ENCODE assay signal across 23 cellular contexts in the genomic region with DNA sequence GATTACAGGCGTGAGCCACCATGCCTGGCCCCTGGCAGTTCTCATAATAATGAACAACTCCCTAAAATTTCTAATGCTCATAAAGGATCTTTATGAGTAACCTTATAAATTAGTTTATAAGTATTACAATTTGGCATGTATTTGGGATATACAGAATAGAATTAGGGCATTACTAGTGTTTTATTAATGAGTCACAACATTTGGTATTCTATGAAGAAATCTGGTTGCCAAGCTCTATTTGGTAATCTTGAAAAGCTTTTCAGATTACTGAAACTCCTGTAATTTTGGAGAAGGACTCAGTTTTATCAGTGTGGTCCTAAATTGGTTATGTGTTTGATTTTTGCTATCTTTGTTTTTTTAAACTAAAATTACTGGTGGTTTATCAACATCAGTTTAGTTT. TPM values are rescaled to one million over a fixed set of nuclear protein-coding genes. Genes with fewer than 3 reads are reported as not detected.
DNase-seq lines count a peak whose midpoint lies in the region; ATAC-seq and TF ChIP-seq lines count a peak whose summit lies in the region.
"Had no signal": no experiment of that assay in that cellular context is flagged by ENCODE, and none has a peak within 500 bp of the region (broad histone marks: within the 10 kb centered on the region; RNA-seq: fewer than 3 reads in every experiment).

No MANE protein-coding gene starts in this region.

- DNase-seq in HCEC 1CT (peak; percentile 1), choroid plexus epithelial cell (ENCODE audit: low read depth) (peak; percentile 11), fibroblast of the aortic adventitia (ENCODE audit: low read depth) (peak; percentile 34), testis (no peak), pons (ENCODE audit: low spot score) (no peak)
- no peak for DNase-seq in activated naive CD4-positive, alpha-beta T cell treated with anti-CD3 and anti-CD28 coated beads, Interleukin-2, amount 10 ng/mL, durations not matched to agents 7 days and 5 days
- DNase-seq: Calu3; CD8-positive, alpha-beta memory T cell; DMS153; GDM1; NCI-H1105; NCI-H146; NCI-H2029; NCI-H226; NCI-H510A treated with DMSO at 0.1 percent for 48 hours; NCI-H748 treated with DMSO at 0.1 percent for 48 hours; Peyer's patch; SJCRH30 had no signal

- peaks cover 3% of the 10 kb centered on the region for H3K4me1 ChIP-seq in testis
- H3K4me1 ChIP-seq: Peyer's patch had no signal

- no peaks in the 10 kb centered on the region for H3K9me3 Mint-ChIP-seq in activated naive CD4-positive, alpha-beta T cell treated with anti-CD3 and anti-CD28 coated beads, Interleukin-2, amount 10 ng/mL, durations not matched to agents 7 days and 5 days
- H3K9me3 Mint-ChIP-seq: CD8-positive, alpha-beta memory T cell had no signal

- no peak overlapping the region for H3K4me3 Mint-ChIP-seq in activated naive CD4-positive, alpha-beta T cell treated with anti-CD3 and anti-CD28 coated beads, Interleukin-2, amount 10 ng/mL, durations not matched to agents 7 days and 5 days
- H3K4me3 Mint-ChIP-seq: CD8-positive, alpha-beta memory T cell had no signal

- H3K27me3 ChIP-seq in testis = no peaks in the 10 kb centered on the region
- H3K27me3 ChIP-seq: Peyer's patch, SJCRH30 had no signal

- H3K27me3 Mint-ChIP-seq in activated naive CD4-positive, alpha-beta T cell treated with anti-CD3 and anti-CD28 coated beads, Interleukin-2, amount 10 ng/mL, durations not matched to agents 7 days and 5 days = no peaks in the 10 kb centered on the region

- peaks cover 11% of the 10 kb centered on the region for H3K4me1 Mint-ChIP-seq in activated naive CD4-positive, alpha-beta T cell treated with anti-CD3 and anti-CD28 coated beads, Interleukin-2, amount 10 ng/mL, durations not matched to agents 7 days and 5 days
- H3K4me1 Mint-ChIP-seq: CD8-positive, alpha-beta memory T cell had no signal

- CTCF ChIA-PET in activated naive CD4-positive, alpha-beta T cell treated with anti-CD3 and anti-CD28 coated beads, Interleukin-2, amount 10 ng/mL, durations not matched to agents 7 days and 5 days (lab: Charles Lee) = no interaction called here

- no peak for ATAC-seq in HG03045 (IDR thresholded peaks at IDR 0.05; ENCODE audit: unreplicated experiment)
- ATAC-seq in GM21360 (IDR thresholded peaks at IDR 0.05; ENCODE audit: unreplicated experiment) = no peak

- H3K9me3 ChIP-seq in testis = no peaks in the 10 kb centered on the region
- H3K9me3 ChIP-seq: HAP-1, Peyer's patch, SJCRH30 had no signal

- no peaks in the 10 kb centered on the region for H3K36me3 ChIP-seq in testis (ENCODE audit: low read depth, missing control alignments)

- no peak overlapping the region for H3K4me3 ChIP-seq in choroid plexus epithelial cell (ENCODE audit: low read depth, low read length)
- no peak overlapping the region for H3K4me3 ChIP-seq in fibroblast of the aortic adventitia (ENCODE audit: low read depth, low read length)
- no peak overlapping the region for H3K4me3 ChIP-seq in testis
- H3K4me3 ChIP-seq: HAP-1, Peyer's patch, SJCRH30 had no signal

- TF ChIP-seq POLR2A in testis (IDR thresholded peaks at IDR 0.05) = no peak

- no peak overlapping the region for H3K27ac Mint-ChIP-seq in activated naive CD4-positive, alpha-beta T cell treated with anti-CD3 and anti-CD28 coated beads, Interleukin-2, amount 10 ng/mL, durations not matched to agents 7 days and 5 days
- H3K27ac Mint-ChIP-seq: CD8-positive, alpha-beta memory T cell had no signal

- TF ChIP-seq CTCF in choroid plexus epithelial cell (conservative IDR thresholded peaks at IDR 0.05; ENCODE audit: low read depth, low read length) = no peak
- TF ChIP-seq CTCF in fibroblast of the aortic adventitia (IDR thresholded peaks at IDR 0.05; ENCODE audit: insufficient read depth, low read length) = no peak
- TF ChIP-seq CTCF in testis (IDR thresholded peaks at IDR 0.05) = no peak

- intact Hi-C loops in testis (cut with DNase I; ENCODE audit: low total_unique reads) = no loop called here

- H3K27ac ChIP-seq in testis = peak overlapping the region; percentile 54 to 69
- H3K27ac ChIP-seq: C4-2B, KMS-11, Peyer's patch, SJCRH30 had no signal

- WGBS in testis, 2 donors = 93 to 100% methylated on average over 1 of the region's 1 CpG

- H3K36me3 Mint-ChIP-seq in activated naive CD4-positive, alpha-beta T cell treated with anti-CD3 and anti-CD28 coated beads, Interleukin-2, amount 10 ng/mL, durations not matched to agents 7 days and 5 days = peaks cover 17% of the 10 kb centered on the region

RNA-seq across cellular contexts. Expression of a gene that starts 45.8 kb away (rescaled TPM):
- total RNA-seq in fibroblast of the aortic adventitia (ENCODE audit: low replicate concordance) = 0.18 TPM in 1 of 2 replicates, not detected in the other
- total RNA-seq in testis = 1 to 10 TPM; 3.0 to 5.0 TPM
- 9.7 TPM for polyA plus RNA-seq in testis (ENCODE audit: insufficient read depth, low read depth, low replicate concordance)
- total RNA-seq: Calu3 had no signal

RNA-seq across cellular contexts. Expression of a gene that starts 54.3 kb away (rescaled TPM):
- total RNA-seq in fibroblast of the aortic adventitia (ENCODE audit: low replicate concordance) (52.0 and 167 TPM in 2 replicates), testis (10 to 100 TPM; 87.1 to 94.6 TPM)
- 130 TPM for polyA plus RNA-seq in testis (ENCODE audit: insufficient read depth, low read depth, low replicate concordance)

Comparison
In these comparisons a context has a peak if more than half of its experiments do, and no peak if none do; other contexts are left out.
1. DNase-seq: peak in HCEC 1CT (single experiment), choroid plexus epithelial cell (single experiment) and fibroblast of the aortic adventitia (single experiment); none in testis (single experiment), pons (single experiment) and activated naive CD4-positive, alpha-beta T cell treated with anti-CD3 and anti-CD28 coated beads, Interleukin-2, amount 10 ng/mL, durations not matched to agents 7 days and 5 days (single experiment).